In genomic region chr15:75578948-75579908, GRCh38 we compare ENCODE assay signal across 1 cellular context.
TF ChIP-seq lines count a peak whose summit lies in the region.

PTPN9 (minus strand) TSS chr15:75579315; CDS start chr15:75578776, 539 bp downstream.

TF ChIP-seq in HepG2, 621 proteins besides CTCF, POLR2A, EP300 and RAD21 (continued from another document and continues in another):
- TF ChIP-seq ETS1 (CRISPR knock-in tag; IDR thresholded peaks at IDR 0.05) (no peak), ZNF574 (CRISPR knock-in tag; IDR thresholded peaks at IDR 0.05) (peak; percentile 33; the same call in 1 of the 2 replicates), ZNF576 (CRISPR knock-in tag; IDR thresholded peaks at IDR 0.05) (peak; percentile 87; the same call in 1 of the 2 replicates), ZNF281 (CRISPR knock-in tag; IDR thresholded peaks at IDR 0.05; ENCODE audit: borderline replicate concordance) (peak; percentile 77), STAT5B (CRISPR knock-in tag; IDR thresholded peaks at IDR 0.05) (no peak), KDM1A (CRISPR knock-in tag; IDR thresholded peaks at IDR 0.05) (no peak), ATM (IDR thresholded peaks at IDR 0.05; ENCODE audit: borderline replicate concordance) (no peak), ETV6 (CRISPR knock-in tag; conservative IDR thresholded peaks at IDR 0.05) (0 out of 2 replicates have a peak, but pooled peaks have one; percentile 53), HOXA7 (CRISPR knock-in tag; IDR thresholded peaks at IDR 0.05) (no peak), ZFP90 (CRISPR knock-in tag; IDR thresholded peaks at IDR 0.05; ENCODE audit: borderline replicate concordance) (no peak), HMG20B (CRISPR knock-in tag; conservative IDR thresholded peaks at IDR 0.05) (no peak), THAP8 (CRISPR knock-in tag; IDR thresholded peaks at IDR 0.05; ENCODE audit: borderline replicate concordance) (no peak), TCF12 (IDR thresholded peaks at IDR 0.05) (no peak), TCF12 (CRISPR knock-in tag; IDR thresholded peaks at IDR 0.05) (0 out of 2 replicates have a peak, but pooled peaks have one; percentile 31), PRPF4 (IDR thresholded peaks at IDR 0.05; ENCODE audit: low read depth, low read length, poor library complexity, severe bottlenecking) (peak; percentile 52), ZNF414 (CRISPR knock-in tag; IDR thresholded peaks at IDR 0.05) (no peak; the same call in 1 of the 2 replicates), CBX2 (IDR thresholded peaks at IDR 0.05; ENCODE audit: low read depth, low read length) (no peak), CBX2 (CRISPR knock-in tag; IDR thresholded peaks at IDR 0.05; ENCODE audit: low read depth) (no peak), ZNF691 (CRISPR knock-in tag; IDR thresholded peaks at IDR 0.05; ENCODE audit: borderline replicate concordance, low read depth) (peak; percentile 27; the same call in 1 of the 2 replicates), PATZ1 (CRISPR knock-in tag; IDR thresholded peaks at IDR 0.05) (peak; percentile 88), THAP7 (CRISPR knock-in tag; IDR thresholded peaks at IDR 0.05) (no peak), ZHX2 (IDR thresholded peaks at IDR 0.05; ENCODE audit: low read depth) (no peak), ZHX2 (CRISPR knock-in tag; IDR thresholded peaks at IDR 0.05; ENCODE audit: borderline replicate concordance) (no peak), KDM3A (CRISPR knock-in tag; IDR thresholded peaks at IDR 0.05; ENCODE audit: low read depth) (no peak), ARID5B (CRISPR knock-in tag; IDR thresholded peaks at IDR 0.05) (no peak), MYC (CRISPR knock-in tag; IDR thresholded peaks at IDR 0.05; ENCODE audit: borderline replicate concordance) (no peak), ZFX (CRISPR knock-in tag; IDR thresholded peaks at IDR 0.05; ENCODE audit: low read depth) (0 out of 2 replicates have a peak, but pooled peaks have one; percentile 42), CCDC6 (CRISPR knock-in tag; IDR thresholded peaks at IDR 0.05) (no peak), ZNF292 (CRISPR knock-in tag; IDR thresholded peaks at IDR 0.05; ENCODE audit: borderline replicate concordance, low read depth) (no peak), MAFF (IDR thresholded peaks at IDR 0.05; ENCODE audit: low read depth, low read length) (peak; percentile 43; the same call in 1 of the 2 replicates)
